8 cellular contexts compared by ENCODE assay signal in genomic region chr4:106316773-106317409, GRCh38. TPM values are rescaled to one million over a fixed set of nuclear protein-coding genes. Genes with fewer than 3 reads are reported as not detected.
DNase-seq lines count a peak whose midpoint lies in the region; ATAC-seq and TF ChIP-seq lines count a peak whose summit lies in the region.

No MANE protein-coding gene starts in this region.

- peak overlapping the region; percentile 98 for H3K9ac ChIP-seq in mammary epithelial cell (ENCODE audit: insufficient read depth, low read length)

- CTCF ChIA-PET in mammary epithelial cell (lab: Charles Lee; ENCODE audit: low non-redundant PET) = no interaction called here
- CTCF ChIA-PET in activated naive CD4-positive, alpha-beta T cell treated with anti-CD3 and anti-CD28 coated beads for 36 hours (lab: Charles Lee) = no interaction called here

- peak overlapping the region; percentile 75 for H3K4me2 ChIP-seq in mammary epithelial cell (ENCODE audit: insufficient read depth, low read depth, low read length)

- no peaks in the 10 kb centered on the region for H3K27me3 Mint-ChIP-seq in activated naive CD4-positive, alpha-beta T cell treated with anti-CD3 and anti-CD28 coated beads for 36 hours (ENCODE audit: low read depth)

- H3K27ac ChIP-seq in mammary epithelial cell (ENCODE audit: insufficient read depth, low read depth, low read length) = peak overlapping the region; percentile 98

- no peaks in the 10 kb centered on the region for H3K9me3 ChIP-seq in mammary epithelial cell (replicated peaks; ENCODE audit: insufficient read depth, low read length)

- TF ChIP-seq CTCF in mammary epithelial cell (conservative IDR thresholded peaks at IDR 0.05 in 1 of 2, IDR thresholded peaks at IDR 0.05 in 1 of 2; ENCODE audit: extremely low read depth in 1 of 2, insufficient read depth in 1 of 2, low read depth in 1 of 2, low read length in 2 of 2) = no peak

- H3K4me3 Mint-ChIP-seq in activated naive CD4-positive, alpha-beta T cell treated with anti-CD3 and anti-CD28 coated beads for 36 hours = no peak overlapping the region

- H3K4me1 Mint-ChIP-seq in activated naive CD4-positive, alpha-beta T cell treated with anti-CD3 and anti-CD28 coated beads for 36 hours (ENCODE audit: low read depth) = peaks cover 47% of the 10 kb centered on the region

- H3K27ac Mint-ChIP-seq in activated naive CD4-positive, alpha-beta T cell treated with anti-CD3 and anti-CD28 coated beads for 36 hours = no peak overlapping the region

- peak; percentile 2 for ATAC-seq in GM18907 (IDR thresholded peaks at IDR 0.05; ENCODE audit: unreplicated experiment)
- peak; percentile 2 for ATAC-seq in HG03469 (IDR thresholded peaks at IDR 0.05; ENCODE audit: unreplicated experiment)
- ATAC-seq in HG03521 (IDR thresholded peaks at IDR 0.05; ENCODE audit: unreplicated experiment) = no peak
- no peak for ATAC-seq in GM18873 (IDR thresholded peaks at IDR 0.05; ENCODE audit: low FRiP score, unreplicated experiment)

- in situ Hi-C loops in mammary epithelial cell (cut with MboI; ENCODE audit: low sequenced_read_pairs in 2 of 2) = no loop called here

- H3K4me1 ChIP-seq in mammary epithelial cell (ENCODE audit: insufficient read depth, low read length) = peaks cover 15% of the 10 kb centered on the region

- H4K20me1 ChIP-seq in mammary epithelial cell (ENCODE audit: insufficient read depth, low read length) = no peaks in the 10 kb centered on the region

- TSS peak; percentile 67 for BruUV-seq in mammary epithelial cell (replicated peaks; lab: Mats Ljungman, UMichigan)

- peaks cover 4% of the 10 kb centered on the region for H3K9me3 Mint-ChIP-seq in activated naive CD4-positive, alpha-beta T cell treated with anti-CD3 and anti-CD28 coated beads for 36 hours

- WGBS in mammary epithelial cell (ENCODE audit: low coverage, missing lambda C conversion rate) = 1% methylated on average over 13 of the region's 13 CpGs

- peak overlapping the region; percentile 97 for H2AFZ ChIP-seq in mammary epithelial cell (ENCODE audit: low read depth, low read length)

- H3K36me3 ChIP-seq in mammary epithelial cell (ENCODE audit: insufficient read depth, low read length) = no peaks in the 10 kb centered on the region

- DNase-seq in mammary epithelial cell (peak; percentile 7), myocyte (ENCODE audit: low read depth) (peak; percentile 7), kidney glomerular epithelial cell (lab: John Stamatoyannopoulos, UW) (no peak)
- DNase-seq in activated naive CD4-positive, alpha-beta T cell treated with anti-CD3 and anti-CD28 coated beads for 36 hours = no peak

- no peaks in the 10 kb centered on the region for H3K27me3 ChIP-seq in mammary epithelial cell (ENCODE audit: insufficient read depth, low read length)

- peak overlapping the region; percentile 80 to 91 (median 88) for H3K4me3 ChIP-seq in mammary epithelial cell (replicated peaks in 1 of 3; ENCODE audit: insufficient read depth in 1 of 3, low read depth in 2 of 3, low read length in 3 of 3)

- H3K79me2 ChIP-seq in mammary epithelial cell (ENCODE audit: insufficient read depth, low read length) = peaks cover 78% of the 10 kb centered on the region

- H3K36me3 Mint-ChIP-seq in activated naive CD4-positive, alpha-beta T cell treated with anti-CD3 and anti-CD28 coated beads for 36 hours (ENCODE audit: low read depth) = peaks cover 22% of the 10 kb centered on the region

- intact Hi-C loops in mammary epithelial cell (cut with micrococcal nuclease) = loop anchor here (1.0 to 5.0 kb wide), 2 partner anchors 9 to 80 kb away; no protein-coding TSS in a partner anchor
- intact Hi-C loops in activated naive CD4-positive, alpha-beta T cell treated with anti-CD3 and anti-CD28 coated beads for 36 hours (cut with micrococcal nuclease) = loop anchor here (1.0 to 10.0 kb wide), 6 partner anchors 185 to 1668 kb away; partner anchors contain the start of genes GSTCD, HADH, INTS12 and PAPSS1

- dilution Hi-C loops in mammary epithelial cell (cut with HindIII; ENCODE audit: low sequenced_read_pairs) = no loop called here

RNA-seq across cellular contexts. Expression of gene AIMP1, which starts 0.5 kb away (rescaled TPM):
- total RNA-seq in mammary epithelial cell (10 to 100 TPM; 17.7 to 56.0 TPM), myocyte (32.5 and 43.9 TPM in 2 replicates)
- polyA plus RNA-seq in mammary epithelial cell = 17.4 TPM
- polyA minus RNA-seq in mammary epithelial cell = 3.3 TPM
- 27.4 TPM for polyA plus RNA-seq in myocyte (2012)
- total RNA-seq in activated naive CD4-positive, alpha-beta T cell treated with anti-CD3 and anti-CD28 coated beads for 36 hours = 10 to 100 TPM; 49.7 to 52.0 TPM

RNA-seq across cellular contexts. Expression of gene TBCK, which starts 0.9 kb away (rescaled TPM):
- total RNA-seq in mammary epithelial cell (10 to 100 TPM; 28.0 to 45.3 TPM), myocyte (38.0 and 50.1 TPM in 2 replicates)
- 8.3 TPM for polyA plus RNA-seq in mammary epithelial cell
- polyA minus RNA-seq in mammary epithelial cell = 16.7 TPM
- 17.1 TPM for polyA plus RNA-seq in myocyte (2012)
- total RNA-seq in activated naive CD4-positive, alpha-beta T cell treated with anti-CD3 and anti-CD28 coated beads for 36 hours = 10 to 100 TPM; 19.4 to 21.6 TPM

RNA-seq across cellular contexts. Expression of gene GIMD1, which starts 51.7 kb away (rescaled TPM):
- total RNA-seq in mammary epithelial cell (not detected), myocyte (not detected in 2 replicates)
- not detected for polyA plus RNA-seq in mammary epithelial cell
- polyA minus RNA-seq in mammary epithelial cell = not detected
- 0.05 TPM for polyA plus RNA-seq in myocyte (2012)
- not detected for total RNA-seq in activated naive CD4-positive, alpha-beta T cell treated with anti-CD3 and anti-CD28 coated beads for 36 hours

Comparison
In these comparisons a context has a peak if more than half of its experiments do, and no peak if none do; other contexts are left out.
1. ATAC-seq: peak in GM18907 (single experiment) and HG03469 (single experiment); none in HG03521 (single experiment) and GM18873 (single experiment).
2. DNase-seq: peak in mammary epithelial cell (single experiment) and myocyte (single experiment); none in kidney glomerular epithelial cell (single experiment) and activated naive CD4-positive, alpha-beta T cell treated with anti-CD3 and anti-CD28 coated beads for 36 hours (single experiment).